8 cellular contexts compared by ENCODE assay signal in genomic region chr12:75329918-75330826, GRCh38. TPM values are rescaled to one million over a fixed set of nuclear protein-coding genes. Genes with fewer than 3 reads are reported as not detected.
DNase-seq lines count a peak whose midpoint lies in the region; ATAC-seq and TF ChIP-seq lines count a peak whose summit lies in the region.

CAPS2 (minus strand) TSS chr12:75330324; CDS start chr12:75326498, 3,826 bp downstream.

- H3K4me1 Mint-ChIP-seq in chondrocyte (ENCODE audit: low read depth), result peaks cover 23% of the 10 kb centered on the region

- H3K27me3 Mint-ChIP-seq in chondrocyte (ENCODE audit: low read depth), result no peaks in the 10 kb centered on the region

- DNase-seq in AG09309 (ENCODE audit: low read depth) (peak; percentile 41), NCI-H2196 (lab: John Stamatoyannopoulos, UW; ENCODE audit: unreplicated experiment) (peak; percentile 86), chondrocyte (ENCODE audit: low spot score) (peak; percentile 95), kidney tubule cell (ENCODE audit: low spot score) (peak; percentile 84)
- DNase-seq in stimulated activated CD4-positive, alpha-beta T cell treated with anti-CD3 and anti-CD28 coated beads, Interleukin-15, amount 100 ng/mL, for 24 hours, result peak; percentile 79

- ATAC-seq in GM18873 (IDR thresholded peaks at IDR 0.05; ENCODE audit: low FRiP score, unreplicated experiment) (peak; percentile 82), HG03108 (IDR thresholded peaks at IDR 0.05; ENCODE audit: unreplicated experiment) (peak; percentile 85)
- ATAC-seq in activated CD4-positive, CD25-positive, alpha-beta regulatory T cell treated with anti-CD3 and anti-CD28 coated beads, Interleukin-2, amount 50 U/mL, for 24 hours, result peak; percentile 63 to 72

- TF ChIP-seq CTCF in AG09309 (IDR thresholded peaks at IDR 0.05; ENCODE audit: control insufficient read depth, insufficient read depth, low read depth, low read length, missing control alignments), result no peak
- TF ChIP-seq CTCF in chondrocyte (IDR thresholded peaks at IDR 0.05), result peak; percentile 13

- no peaks in the 10 kb centered on the region for H3K9me3 Mint-ChIP-seq in chondrocyte (ENCODE audit: low read depth)

- H3K36me3 Mint-ChIP-seq in chondrocyte (ENCODE audit: low read depth), result no peaks in the 10 kb centered on the region

- peak within 1 kb of the TSS; percentile 89 for H3K27ac Mint-ChIP-seq in chondrocyte (ENCODE audit: unreplicated experiment)

- H3K4me3 Mint-ChIP-seq in chondrocyte (ENCODE audit: unreplicated experiment), result peak within 1 kb of the TSS; percentile 98

- peak within 1 kb of the TSS; percentile 91 for H3K4me3 ChIP-seq in AG09309 (ENCODE audit: control insufficient read depth, low read depth, low read length)

RNA-seq across cellular contexts. Expression of gene CAPS2, which starts in this region (rescaled TPM):
- total RNA-seq in chondrocyte, result 2.1 to 7.6 TPM (median 2.4 TPM) in 3 replicates

Comparison
In these comparisons a context has a peak if more than half of its experiments do, and no peak if none do; other contexts are left out.
1. Peak in every context shown above with its lines: DNase-seq, ATAC-seq and H3K4me3 ChIP-seq.
2. DNase-seq: peak in every context shown above with its lines; median percentile 95 in chondrocyte; 86 in NCI-H2196; 84 in kidney tubule cell; 79 in stimulated activated CD4-positive, alpha-beta T cell treated with anti-CD3 and anti-CD28 coated beads, Interleukin-15, amount 100 ng/mL, for 24 hours; 41 in AG09309.